23 cellular contexts compared by ENCODE assay signal in genomic region chr5:96053063-96053735, GRCh38.
DNase-seq lines count a peak whose midpoint lies in the region; ATAC-seq and TF ChIP-seq lines count a peak whose summit lies in the region.
"Had no signal": no experiment of that assay in that cellular context is flagged by ENCODE, and none has a peak within 500 bp of the region (broad histone marks: within the 10 kb centered on the region; RNA-seq: fewer than 3 reads in every experiment).

No MANE protein-coding gene starts in this region.

- POLR2A ChIA-PET in Panc1 (lab: Charles Lee): no interaction called here

- no peak for ATAC-seq in Panc1
- peak; percentile 59 for ATAC-seq in left lobe of liver
- ATAC-seq: A549, GM12878, GM23338 had no signal

- H3K4me3 ChIP-seq in Panc1 (ENCODE audit: low read depth in 2 of 2, low read length in 2 of 2) (no peak overlapping the region), ascending aorta (no peak overlapping the region), tibial artery (no peak overlapping the region)
- H3K4me3 ChIP-seq: A549; BLaER1 treated with 17β-estradiol and CSF1 and Interleukin-3, amounts not matched to agents 10 nM and 100 nM; GM12878; GM23338 had no signal

- DNase-seq in Panc1 (ENCODE audit: low read depth, low spot score) (no peak), ascending aorta (ENCODE audit: low spot score in 2 of 2) (no peak), left lobe of liver (ENCODE audit: low spot score) (no peak), tibial artery (no peak), LoVo (ENCODE audit: low spot score) (no peak), NCI-H2196 treated with DMSO at 0.1 percent for 48 hours (lab: John Stamatoyannopoulos, UW; ENCODE audit: unreplicated experiment) (no peak), head of caudate nucleus (no peak)
- DNase-seq: 8988T; ACHN; AML-193; BE2C; CD4-positive, alpha-beta T cell; CD8-positive, alpha-beta memory T cell; DMS 273 treated with DMSO at 0.1 percent for 48 hours; DMS79; EL; GDM1; H9; HFFc6 had no signal

- in situ Hi-C loops in Panc1 (cut with HindIII; ENCODE audit: low pct_unique_long_range_greater_than_20kb, low sequenced_read_pairs): no loop called here

- BruUV-seq in Panc1 (replicated peaks; lab: Mats Ljungman, UMichigan): no TSS peak

- intact Hi-C loops in Panc1 (cut with micrococcal nuclease; ENCODE audit: unreplicated experiment): no loop called here
- intact Hi-C loops in ascending aorta (cut with DNase I): loop anchor here (5.0 kb wide), 1 partner anchor 71 kb away; no protein-coding TSS in a partner anchor
- intact Hi-C loops in tibial artery (cut with DNase I; ENCODE audit: low total_unique reads): no loop called here
- intact Hi-C loops in head of caudate nucleus (cut with DNase I): no loop called here

- CTCF ChIA-PET in Panc1 (lab: Charles Lee): no interaction called here

- TF ChIP-seq CTCF in Panc1 (IDR thresholded peaks at IDR 0.05): no peak
- no peak for TF ChIP-seq CTCF in ascending aorta (IDR thresholded peaks at IDR 0.05)
- no peak for TF ChIP-seq CTCF in tibial artery (IDR thresholded peaks at IDR 0.05)

- H3K36me3 ChIP-seq in Panc1 (ENCODE audit: control insufficient read depth, insufficient read depth, low read length): no peaks in the 10 kb centered on the region
- H3K36me3 ChIP-seq in ascending aorta: no peaks in the 10 kb centered on the region
- no peaks in the 10 kb centered on the region for H3K36me3 ChIP-seq in tibial artery
- H3K36me3 ChIP-seq: BE2C; BLaER1 treated with 17β-estradiol and CSF1 and Interleukin-3, amounts not matched to agents 10 nM and 100 nM had no signal

- no peaks in the 10 kb centered on the region for H3K27me3 ChIP-seq in Panc1 (ENCODE audit: control insufficient read depth, insufficient read depth, low read length)
- H3K27me3 ChIP-seq in ascending aorta: no peaks in the 10 kb centered on the region
- no peaks in the 10 kb centered on the region for H3K27me3 ChIP-seq in tibial artery
- H3K27me3 ChIP-seq: BE2C; BLaER1 treated with 17β-estradiol and CSF1 and Interleukin-3, amounts not matched to agents 10 nM and 100 nM had no signal

- H3K27ac ChIP-seq in Panc1 (ENCODE audit: low read length) (peak overlapping the region; percentile 59; the same call in 1 of the 2 replicates), ascending aorta (peak overlapping the region; percentile 75 to 76), tibial artery (peak overlapping the region; percentile 50 to 65)
- H3K27ac ChIP-seq: A549; BLaER1 treated with 17β-estradiol and CSF1 and Interleukin-3, amounts not matched to agents 10 nM and 100 nM had no signal

- H3K4me1 ChIP-seq in Panc1 (ENCODE audit: control insufficient read depth, insufficient read depth, low read length) (no peaks in the 10 kb centered on the region), ascending aorta (peaks cover 0 to 41% of the 10 kb centered on the region in 2 donors), tibial artery (peaks cover 0 to 79% (median 37%) of the 10 kb centered on the region in 4 donors)
- H3K4me1 ChIP-seq: BE2C had no signal

- no peaks in the 10 kb centered on the region for H3K9me3 ChIP-seq in Panc1 (ENCODE audit: control insufficient read depth, insufficient read depth, low read depth, low read length)
- no peaks in the 10 kb centered on the region for H3K9me3 ChIP-seq in ascending aorta
- H3K9me3 ChIP-seq in tibial artery: no peaks in the 10 kb centered on the region
- H3K9me3 ChIP-seq: A549, BE2C had no signal
